8 cellular contexts compared by ENCODE assay signal in the genomic region with DNA sequence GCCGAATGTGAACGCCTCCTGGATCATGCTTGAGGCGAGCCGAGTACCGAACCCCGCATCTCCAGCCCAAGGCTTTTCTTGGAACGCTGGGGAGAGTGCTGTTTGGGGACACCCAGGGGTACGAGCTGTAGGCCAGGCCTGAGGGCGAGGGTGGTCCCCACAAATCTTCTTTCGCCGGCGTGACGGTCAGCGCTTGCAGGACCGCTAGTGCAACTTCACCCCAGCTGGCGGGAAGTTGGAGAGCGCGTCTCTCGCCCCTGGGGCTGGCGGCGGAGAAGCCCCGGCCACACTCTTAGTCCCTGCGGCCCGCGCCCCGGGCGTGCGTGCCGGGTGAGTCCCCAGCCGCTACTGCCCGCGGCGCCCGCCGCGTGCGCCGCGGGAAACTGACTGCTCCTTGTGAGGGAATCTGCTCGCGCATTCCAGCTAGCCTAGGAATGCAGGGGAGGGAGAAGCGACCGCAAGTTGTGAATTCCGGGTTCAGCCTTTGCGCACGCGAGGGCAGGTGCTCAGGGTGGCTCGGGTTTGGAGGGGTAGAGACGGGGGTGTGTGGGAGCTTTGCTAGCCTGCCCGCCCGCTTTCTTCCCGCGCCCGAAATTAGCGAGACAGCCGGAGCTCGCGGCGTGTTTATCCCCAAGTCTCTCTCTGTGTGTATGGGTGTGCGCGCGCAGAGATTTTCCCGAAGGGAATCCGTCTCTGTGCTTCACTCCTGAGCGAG. TPM values are rescaled to one million over a fixed set of nuclear protein-coding genes. Genes with fewer than 3 reads are reported as not detected.
DNase-seq lines count a peak whose midpoint lies in the region; ATAC-seq, FAIRE-seq and TF ChIP-seq lines count a peak whose summit lies in the region.

No MANE protein-coding gene starts in this region.

- H3K4me1 ChIP-seq in H9 (ENCODE audit: insufficient read depth, low read length) (peaks cover 10% of the 10 kb centered on the region; the same call in 1 of the 2 replicates), pancreas (peaks cover 11 to 25% (median 15%) of the 10 kb centered on the region in 3 donors)

- no peak overlapping the region for H3K9ac ChIP-seq in H9 (ENCODE audit: extremely low read depth, insufficient read length, low read length)

- H2BK12ac ChIP-seq in H9 (ENCODE audit: insufficient read length, low read depth, low read length): no peak overlapping the region

- H4K91ac ChIP-seq in H9 (ENCODE audit: insufficient read length, low read depth, low read length): no peak overlapping the region

- no peak overlapping the region for H2BK15ac ChIP-seq in H9 (ENCODE audit: low read depth, low read length)

- H3K4ac ChIP-seq in H9 (ENCODE audit: low read depth, low read length): no peak overlapping the region

- H3K4me3 ChIP-seq in WI38 (ENCODE audit: low read depth, low read length) (peak overlapping the region; percentile 56), fibroblast of villous mesenchyme (ENCODE audit: low read depth, low read length) (peak overlapping the region; percentile 60), pancreas (peak overlapping the region; percentile 7 to 66 (median 38))

- no peaks in the 10 kb centered on the region for H3K9me3 ChIP-seq in H9 (ENCODE audit: control insufficient read depth, low read depth, low read length)
- H3K9me3 ChIP-seq in pancreas: no peaks in the 10 kb centered on the region

- H3K18ac ChIP-seq in H9 (ENCODE audit: insufficient read length, low read depth, low read length): no peak overlapping the region

- intact Hi-C loops in pancreas (cut with DNase I): no loop called here

- H3K27me3 ChIP-seq in H9 (ENCODE audit: insufficient read depth, low read length) (peaks cover 67% of the 10 kb centered on the region), pancreas (peaks cover 0 to 77% (median 25%) of the 10 kb centered on the region in 4 donors)

- no peak overlapping the region for H4K5ac ChIP-seq in H9 (ENCODE audit: insufficient read length, low read depth, low read length)

- no peak overlapping the region for H2BK120ac ChIP-seq in H9 (ENCODE audit: low read depth, low read length, poor library complexity, severe bottlenecking)

- H3K36me3 Mint-ChIP-seq in H9 (ENCODE audit: insufficient read depth in 1 of 3, low read depth in 3 of 3): peaks cover 0 to 2% (median 0%) of the 10 kb centered on the region in 3 experiments; a peak in 1 of 7 replicates

- no peak overlapping the region for H2BK5ac ChIP-seq in H9 (ENCODE audit: insufficient read length, low read length)

- no peak overlapping the region for H2AFZ ChIP-seq in H9 (ENCODE audit: low read length)

- H3K4me2 ChIP-seq in H9 (ENCODE audit: insufficient read depth, insufficient read length, low read length): peak overlapping the region; percentile 76

- no peak overlapping the region for H3K56ac ChIP-seq in H9 (ENCODE audit: insufficient read length, low read depth, low read length)

- H3K79me1 ChIP-seq in H9 (ENCODE audit: insufficient read depth, low read depth, low read length, poor library complexity, severe bottlenecking): no peaks in the 10 kb centered on the region

- WGBS in H9 (ENCODE audit: extremely low coverage, insufficient read length, low lambda C conversion rate): no CpG with 5 or more reads among the region's 65 CpGs
- WGBS in pancreas, 2 donors: 1 to 3% methylated on average over 57 to 65 of the region's 65 CpGs

- peaks cover 40 to 45% of the 10 kb centered on the region in 2 experiments for H3K4me1 Mint-ChIP-seq in H9

- TF ChIP-seq CTCF in H9 (conservative IDR thresholded peaks at IDR 0.05) (no peak), WI38 (IDR thresholded peaks at IDR 0.05; ENCODE audit: low read depth, low read length) (no peak), fibroblast of villous mesenchyme (IDR thresholded peaks at IDR 0.05; ENCODE audit: insufficient read depth, low read depth, low read length) (no peak), pancreas (IDR thresholded peaks at IDR 0.05) (no peak)

- no peaks in the 10 kb centered on the region for H3K36me3 ChIP-seq in pancreas

- no peak for FAIRE-seq in pancreas (lab: Jason Lieb, UNC)

- H3K23me2 ChIP-seq in H9 (ENCODE audit: insufficient read length, low read depth, low read length, poor library complexity, severe bottlenecking): peaks cover 41% of the 10 kb centered on the region

- peak in 2 of 4 donors; percentile 15 to 31 for ATAC-seq in pancreas
- ATAC-seq in GM18867 (IDR thresholded peaks at IDR 0.05; ENCODE audit: unreplicated experiment): no peak
- ATAC-seq in HG03378 (IDR thresholded peaks at IDR 0.05; ENCODE audit: unreplicated experiment): no peak

- peak overlapping the region; percentile 63 to 89 for H3K4me3 Mint-ChIP-seq in H9

- H3K27ac ChIP-seq in H9 (ENCODE audit: insufficient read length, low read depth, low read length) (no peak overlapping the region), pancreas (no peak overlapping the region)

- H2BK20ac ChIP-seq in H9 (ENCODE audit: low read depth, low read length, poor library complexity, severe bottlenecking): no peak overlapping the region

- H4K20me1 ChIP-seq in H9 (ENCODE audit: control insufficient read depth, insufficient read depth, insufficient read length): no peaks in the 10 kb centered on the region

- no peak overlapping the region for H3K23ac ChIP-seq in H9 (ENCODE audit: insufficient read length, low read depth, low read length)

- H4K8ac ChIP-seq in H9 (replicated peaks; ENCODE audit: insufficient read length, low read depth, low read length): no peak overlapping the region

- DNase-seq in AG08396 (ENCODE audit: low spot score) (peak; percentile 81), H9 (peak; percentile 74), fibroblast of villous mesenchyme (ENCODE audit: low read depth) (peak; percentile 51), pancreas (no peak), mucosa of gallbladder (ENCODE audit: low spot score) (no peak)

- no peak overlapping the region for H3T11ph ChIP-seq in H9 (ENCODE audit: low read length)

- H3K79me2 ChIP-seq in H9 (ENCODE audit: insufficient read depth, low read length): no peaks in the 10 kb centered on the region

- H2AK5ac ChIP-seq in H9 (ENCODE audit: insufficient read length, low read length): no peak overlapping the region

- 0 out of 2 replicates have a peak overlapping the region, but pooled peaks have one; percentile 33 for H3K14ac ChIP-seq in H9 (ENCODE audit: insufficient read depth, low read length)

- H3K9me3 Mint-ChIP-seq in H9: peaks cover 3 to 5% of the 10 kb centered on the region in 2 experiments; a peak in 3 of 5 replicates

- H3K27ac Mint-ChIP-seq in H9: no peak overlapping the region

- peaks cover 93% of the 10 kb centered on the region for H3K27me3 Mint-ChIP-seq in H9 (ENCODE audit: low read depth)

RNA-seq across cellular contexts. Expression of a gene that starts 0.9 kb away (rescaled TPM):
- total RNA-seq in H9 (2021) (1.9 and 2.0 TPM in 2 replicates), fibroblast of villous mesenchyme (0.32 and 0.86 TPM in 2 replicates), pancreas (under 1 TPM in 3 of 6 donors, not detected in 3; 0.03 to 0.12 (median 0.12) TPM), mucosa of gallbladder (0.03 TPM)
- under 1 TPM; 0.04 to 0.19 TPM for polyA plus RNA-seq in pancreas

Comparison
In these comparisons a context has a peak if more than half of its experiments do, and no peak if none do; other contexts are left out.
1. DNase-seq: peak in AG08396 (single experiment), H9 (single experiment) and fibroblast of villous mesenchyme (single experiment); none in pancreas (0 of 6) and mucosa of gallbladder (single experiment).
2. Peak in every context shown above with its lines, with median percentiles within 50 percentile points of each other: H3K4me3 ChIP-seq.